In the genomic region with DNA sequence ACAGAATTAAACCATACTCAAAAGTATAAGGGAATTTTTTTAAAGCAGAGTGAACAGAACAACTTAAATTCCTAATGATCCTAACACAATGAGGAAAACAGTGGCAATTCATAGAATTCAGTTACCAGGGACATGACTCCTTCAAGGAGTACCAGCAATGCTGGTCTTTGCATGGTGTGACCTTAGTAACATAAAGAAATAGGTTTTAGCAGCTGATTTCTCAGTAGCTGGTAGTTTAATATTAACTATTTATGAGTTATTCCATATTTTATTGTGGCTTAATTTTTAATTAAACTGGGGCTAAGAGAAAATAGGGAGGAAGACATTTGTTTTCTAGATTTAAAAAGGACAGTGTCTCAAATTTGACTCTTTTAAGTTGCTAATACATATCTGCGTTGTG, we compare ENCODE assay signal across 12 cellular contexts. TPM values are rescaled to one million over a fixed set of nuclear protein-coding genes. Genes with fewer than 3 reads are reported as not detected.
DNase-seq lines count a peak whose midpoint lies in the region; ATAC-seq and TF ChIP-seq lines count a peak whose summit lies in the region.
"Had no signal": no experiment of that assay in that cellular context is flagged by ENCODE, and none has a peak within 500 bp of the region (broad histone marks: within the 10 kb centered on the region; RNA-seq: fewer than 3 reads in every experiment).

No MANE protein-coding gene starts in this region.

- H3K9me3 Mint-ChIP-seq in IgD-negative memory B cell (no peaks in the 10 kb centered on the region), brain (no peaks in the 10 kb centered on the region)

- H3K9me3 ChIP-seq in muscle layer of duodenum (ENCODE audit: control insufficient read depth in 1 of 2, low read length in 2 of 2): no peaks in the 10 kb centered on the region
- H3K9me3 ChIP-seq: SJSA1 had no signal

- H3K4me3 Mint-ChIP-seq in IgD-negative memory B cell: peak overlapping the region in 1 of 4 donors; percentile 41
- H3K4me3 Mint-ChIP-seq in brain: no peak overlapping the region

- H3K27ac Mint-ChIP-seq in IgD-negative memory B cell (peak overlapping the region in 2 of 3 donors; percentile 5 to 59), brain (peak overlapping the region in 3 of 5 experiments; percentile 38 to 87 (median 83))

- TF ChIP-seq CTCF in brain (conservative IDR thresholded peaks at IDR 0.05): no peak

- peak overlapping the region; percentile 16 for H3K27ac ChIP-seq in muscle layer of duodenum (ENCODE audit: low read length)
- peak overlapping the region; percentile 75 for H3K27ac ChIP-seq in temporal lobe (ENCODE audit: low read depth, low read length)
- H3K27ac ChIP-seq: GM23248, SJSA1 had no signal

- no peak for ATAC-seq in SK-N-SH treated with all-trans-retinoic acid at 6 μM for 48 hours

- H3K27me3 Mint-ChIP-seq in IgD-negative memory B cell (no peaks in the 10 kb centered on the region), brain (no peaks in the 10 kb centered on the region)

- no peaks in the 10 kb centered on the region for H3K36me3 ChIP-seq in muscle layer of duodenum (ENCODE audit: control insufficient read depth in 1 of 2, insufficient read depth in 2 of 2, low read length in 2 of 2)

- H3K4me1 Mint-ChIP-seq in IgD-negative memory B cell: peaks cover 0 to 3% (median 0%) of the 10 kb centered on the region in 3 donors
- H3K4me1 Mint-ChIP-seq in brain: peaks cover 34% of the 10 kb centered on the region

- H3K4me1 ChIP-seq in muscle layer of duodenum (ENCODE audit: control insufficient read depth in 1 of 2, insufficient read depth in 2 of 2, low read length in 2 of 2): no peaks in the 10 kb centered on the region
- H3K4me1 ChIP-seq: SJSA1 had no signal

- H3K4me3 ChIP-seq in muscle layer of duodenum (ENCODE audit: low read depth in 1 of 2, low read length in 2 of 2): no peak overlapping the region
- H3K4me3 ChIP-seq: GM23248, SJSA1 had no signal

- no peaks in the 10 kb centered on the region for H3K27me3 ChIP-seq in muscle layer of duodenum (ENCODE audit: low read depth, low read length)
- H3K27me3 ChIP-seq: SJSA1 had no signal

- DNase-seq in NCI-H2227 (lab: John Stamatoyannopoulos, UW; ENCODE audit: unreplicated experiment) (no peak), NCI-H446 treated with DMSO at 0.1 percent for 48 hours (lab: John Stamatoyannopoulos, UW) (no peak)
- DNase-seq: aorta, GM23248, NCI-H1417 treated with DMSO at 0.1 percent for 48 hours, NCI-H82 had no signal

- H3K36me3 Mint-ChIP-seq in IgD-negative memory B cell (no peaks in the 10 kb centered on the region), brain (peaks cover 21% of the 10 kb centered on the region)

TF ChIP-seq in SK-N-SH treated with all-trans-retinoic acid at 6 μM for 48 hours, 23 proteins besides CTCF, POLR2A, EP300 and RAD21:
- TF ChIP-seq ZNF565 (CRISPR knock-in tag; conservative IDR thresholded peaks at IDR 0.05; ENCODE audit: low read depth): no peak
- TF ChIP-seq ISL1 (CRISPR knock-in tag; IDR thresholded peaks at IDR 0.05): no peak
- no peak for TF ChIP-seq ZFP30 (CRISPR knock-in tag; IDR thresholded peaks at IDR 0.05)
- no peak for TF ChIP-seq CSDC2 (CRISPR knock-in tag; IDR thresholded peaks at IDR 0.05)
- no peak for TF ChIP-seq ZNF8 (CRISPR knock-in tag; IDR thresholded peaks at IDR 0.05)
- no peak for TF ChIP-seq BACH2 (CRISPR knock-in tag; IDR thresholded peaks at IDR 0.05; ENCODE audit: borderline replicate concordance)
- TF ChIP-seq GLIS3 (CRISPR knock-in tag; IDR thresholded peaks at IDR 0.05): no peak
- TF ChIP-seq ZNF70 (CRISPR knock-in tag; IDR thresholded peaks at IDR 0.05): no peak
- no peak for TF ChIP-seq OSR1 (CRISPR knock-in tag; IDR thresholded peaks at IDR 0.05)
- TF ChIP-seq RARB (CRISPR knock-in tag; IDR thresholded peaks at IDR 0.05): no peak

RNA-seq across cellular contexts. Expression of a gene that starts 30.9 kb away (rescaled TPM):
- 2.4 TPM for polyA plus RNA-seq in IgD-negative memory B cell
- polyA plus RNA-seq in brain (ENCODE audit: insufficient read depth, low read depth, low replicate concordance): 39.0 TPM
- 31.0 TPM for total RNA-seq in temporal lobe

RNA-seq across cellular contexts. Expression of a gene that starts 51.5 kb away (rescaled TPM):
- polyA plus RNA-seq in IgD-negative memory B cell: 46.0 TPM
- polyA plus RNA-seq in brain (ENCODE audit: insufficient read depth, low read depth, low replicate concordance): 5.0 TPM
- total RNA-seq in temporal lobe: 2.7 TPM

RNA-seq across cellular contexts. Expression of a gene that starts 59.8 kb away (rescaled TPM):
- polyA plus RNA-seq in IgD-negative memory B cell: 146 TPM
- polyA plus RNA-seq in brain (ENCODE audit: insufficient read depth, low read depth, low replicate concordance): 339 TPM
- 34.7 TPM for total RNA-seq in temporal lobe

Comparison
In these comparisons a context has a peak if more than half of its experiments do, and no peak if none do; other contexts are left out.
1. RNA of a gene that starts 30.9 kb away (polyA plus RNA-seq): 39.0 TPM in brain (single experiment); 2.4 TPM in IgD-negative memory B cell (single experiment); every median in the first group is over 10 times any median in the second.